Comparison of ENCODE assay signal across 8 cellular contexts in genomic region chr5:170151105-170151831, GRCh38. TPM values are rescaled to one million over a fixed set of nuclear protein-coding genes. Genes with fewer than 3 reads are reported as not detected.
DNase-seq lines count a peak whose midpoint lies in the region; ATAC-seq and TF ChIP-seq lines count a peak whose summit lies in the region.

No MANE protein-coding gene starts in this region.

- no peaks in the 10 kb centered on the region for H3K36me3 Mint-ChIP-seq in activated T-cell treated with anti-CD3 and anti-CD28 coated beads, Interleukin-2, amount 50 U/mL, for 72 hours (ENCODE audit: insufficient read depth in 2 of 2)

- no peaks in the 10 kb centered on the region for H3K4me1 Mint-ChIP-seq in activated T-cell treated with anti-CD3 and anti-CD28 coated beads, Interleukin-2, amount 50 U/mL, for 72 hours (ENCODE audit: low read depth)

- H3K27ac ChIP-seq in brain microvascular endothelial cell = no peak overlapping the region
- H3K27ac ChIP-seq in mesodermal cell (ENCODE audit: low read depth, low read length, severe bottlenecking) = peak overlapping the region; percentile 66

- in situ Hi-C loops in brain microvascular endothelial cell (cut with HindIII; ENCODE audit: low pct_ligation_motif_present, low sequenced_read_pairs) = no loop called here

- H3K9me3 Mint-ChIP-seq in activated T-cell treated with anti-CD3 and anti-CD28 coated beads, Interleukin-2, amount 50 U/mL, for 72 hours = no peaks in the 10 kb centered on the region

- H3K27me3 ChIP-seq in brain microvascular endothelial cell (replicated peaks) = no peaks in the 10 kb centered on the region

- peaks cover 6% of the 10 kb centered on the region for H3K27me3 Mint-ChIP-seq in activated T-cell treated with anti-CD3 and anti-CD28 coated beads, Interleukin-2, amount 50 U/mL, for 72 hours (ENCODE audit: low read depth)

- 55 to 62% methylated on average over 5 to 6 of the region's 7 CpGs for WGBS in mesodermal cell (ENCODE audit: insufficient coverage in 2 of 2), 2 experiments

- H3K4me3 Mint-ChIP-seq in activated T-cell treated with anti-CD3 and anti-CD28 coated beads, Interleukin-2, amount 50 U/mL, for 72 hours = no peak overlapping the region

- no peaks in the 10 kb centered on the region for H3K9me3 ChIP-seq in mesodermal cell (ENCODE audit: control insufficient read depth, low read length)

- H3K4me3 ChIP-seq in brain microvascular endothelial cell (ENCODE audit: low read depth, low read length) = no peak overlapping the region
- H3K4me3 ChIP-seq in mesodermal cell (ENCODE audit: extremely low read depth, insufficient read depth, low read length, poor library complexity, severe bottlenecking) = no peak overlapping the region

- H3K36me3 ChIP-seq in brain microvascular endothelial cell (replicated peaks) (no peaks in the 10 kb centered on the region), mesodermal cell (ENCODE audit: control insufficient read depth, insufficient read depth, low read length) (no peaks in the 10 kb centered on the region)

- peak; percentile 41 for DNase-seq in GM10266 (ENCODE audit: extremely low spot score)
- peak; percentile 75 for DNase-seq in brain microvascular endothelial cell
- no peak for DNase-seq in NCI-H524 treated with DMSO at 0.1 percent for 48 hours (lab: John Stamatoyannopoulos, UW)
- no peak for DNase-seq in NCI-H2107 treated with DMSO at 0.1 percent for 48 hours (lab: John Stamatoyannopoulos, UW; ENCODE audit: unreplicated experiment)
- DNase-seq in GM19240 (ENCODE audit: insufficient read length, low spot score) = no peak
- DNase-seq in activated T-cell treated with anti-CD3 and anti-CD28 coated beads, Interleukin-2, amount 50 U/mL, for 72 hours = no peak

- peak; percentile 78 for ATAC-seq in HG03432 (IDR thresholded peaks at IDR 0.05; ENCODE audit: unreplicated experiment)
- no peak for ATAC-seq in activated T-cell treated with anti-CD3 and anti-CD28 coated beads, Interleukin-2, amount 50 U/mL, for 72 hours (replicated peaks in 1 of 2)

- H3K27ac Mint-ChIP-seq in activated T-cell treated with anti-CD3 and anti-CD28 coated beads, Interleukin-2, amount 50 U/mL, for 72 hours = no peak overlapping the region

- peaks cover 9% of the 10 kb centered on the region for H3K4me1 ChIP-seq in mesodermal cell (ENCODE audit: control insufficient read depth, insufficient read depth, low read length, poor library complexity, severe bottlenecking)

- TF ChIP-seq CTCF in GM10266 (IDR thresholded peaks at IDR 0.05; ENCODE audit: control insufficient read depth, insufficient read depth, low read depth, missing control alignments) = no peak
- no peak for TF ChIP-seq CTCF in brain microvascular endothelial cell (IDR thresholded peaks at IDR 0.05; ENCODE audit: low read depth, low read length, missing control alignments)

RNA-seq across cellular contexts. Expression of gene FOXI1, which starts 45.6 kb away (rescaled TPM):
- not detected for polyA plus RNA-seq in mesodermal cell (2013, experiment 1 of 2)
- polyA plus RNA-seq in mesodermal cell (2013, experiment 2 of 2) = not detected
- total RNA-seq in activated T-cell treated with anti-CD3 and anti-CD28 coated beads, Interleukin-2, amount 50 U/mL, for 72 hours = not detected

Comparison
In these comparisons a context has a peak if more than half of its experiments do, and no peak if none do; other contexts are left out.
1. DNase-seq: peak in GM10266 (single experiment) and brain microvascular endothelial cell (single experiment); none in NCI-H524 treated with DMSO at 0.1 percent for 48 hours (single experiment), NCI-H2107 treated with DMSO at 0.1 percent for 48 hours (single experiment), GM19240 (single experiment) and activated T-cell treated with anti-CD3 and anti-CD28 coated beads, Interleukin-2, amount 50 U/mL, for 72 hours (0 of 2).